Comparison of ENCODE assay signal across 9 cellular contexts in genomic region chr13:94968040-94968756, GRCh38.
A peak's percentile ranks its signal among the peaks of the same experiment; 100 is the strongest.
DNase-seq lines count a peak whose midpoint lies in the region; ATAC-seq, FAIRE-seq and TF ChIP-seq lines count a peak whose summit lies in the region.
"Had no signal": no experiment of that assay in that cellular context is flagged by ENCODE, and none has a peak within 500 bp of the region (broad histone marks: within the 10 kb centered on the region; RNA-seq: fewer than 3 reads in every experiment).

No MANE protein-coding gene starts in this region.

- peaks cover 4 to 36% (median 8%) of the 10 kb centered on the region in 4 donors for H3K27me3 ChIP-seq in pancreas

- H3K36me3 ChIP-seq in pancreas = no peaks in the 10 kb centered on the region

- H3K36me3 Mint-ChIP-seq in activated CD8-positive, alpha-beta memory T cell treated with anti-CD3 and anti-CD28 coated beads, Interleukin-2, amount 10 ng/mL, durations not matched to agents 7 days and 5 days = no peaks in the 10 kb centered on the region

- peak overlapping the region in 2 of 4 donors; percentile 27 to 39 for H3K4me3 ChIP-seq in pancreas

- FAIRE-seq in pancreas (lab: Jason Lieb, UNC) = no peak
- FAIRE-seq: G401.6 had no signal

- no peak for TF ChIP-seq CTCF in pancreas (IDR thresholded peaks at IDR 0.05)

- peaks cover 2% of the 10 kb centered on the region for H3K4me1 Mint-ChIP-seq in activated CD8-positive, alpha-beta memory T cell treated with anti-CD3 and anti-CD28 coated beads, Interleukin-2, amount 10 ng/mL, durations not matched to agents 7 days and 5 days

- H3K27ac ChIP-seq in pancreas = no peak overlapping the region

- H3K4me1 ChIP-seq in pancreas = no peaks in the 10 kb centered on the region

- no peaks in the 10 kb centered on the region for H3K9me3 ChIP-seq in pancreas

- intact Hi-C loops in pancreas (cut with DNase I) = no loop called here

- H3K4me3 Mint-ChIP-seq in activated CD8-positive, alpha-beta memory T cell treated with anti-CD3 and anti-CD28 coated beads, Interleukin-2, amount 10 ng/mL, durations not matched to agents 7 days and 5 days = no peak overlapping the region

- H3K27me3 Mint-ChIP-seq in activated CD8-positive, alpha-beta memory T cell treated with anti-CD3 and anti-CD28 coated beads, Interleukin-2, amount 10 ng/mL, durations not matched to agents 7 days and 5 days = peaks cover 66% of the 10 kb centered on the region

- H3K27ac Mint-ChIP-seq in activated CD8-positive, alpha-beta memory T cell treated with anti-CD3 and anti-CD28 coated beads, Interleukin-2, amount 10 ng/mL, durations not matched to agents 7 days and 5 days = no peak overlapping the region

- DNase-seq in activated CD8-positive, alpha-beta memory T cell treated with anti-CD3 and anti-CD28 coated beads, Interleukin-2, amount 10 ng/mL, durations not matched to agents 7 days and 5 days = no peak
- DNase-seq in activated CD8-positive, alpha-beta memory T cell treated with anti-CD3 and anti-CD28 coated beads, Interleukin-2, amount 50 U/mL, for 4 hours = no peak
- DNase-seq in NCI-H510A (lab: John Stamatoyannopoulos, UW) (peak; percentile 16), pancreas (peak in 2 of 6 donors; percentile 50 to 56), LoVo (ENCODE audit: low spot score) (no peak), ureter (ENCODE audit: low spot score) (no peak)
- DNase-seq in NK-92 treated with Interleukin-12 subunit alpha and Interleukin-12 subunit beta, amount 100 ng/mL, for 24 hours (lab: John Stamatoyannopoulos, UW) = no peak

- CTCF ChIA-PET in activated CD8-positive, alpha-beta memory T cell treated with anti-CD3 and anti-CD28 coated beads, Interleukin-2, amount 10 ng/mL, durations not matched to agents 7 days and 5 days (lab: Charles Lee) = interaction anchor here (1.4 kb wide), 1 partner anchor 20 kb away, joined by 3 read pairs; no protein-coding TSS in a partner anchor

- no peaks in the 10 kb centered on the region for H3K9me3 Mint-ChIP-seq in activated CD8-positive, alpha-beta memory T cell treated with anti-CD3 and anti-CD28 coated beads, Interleukin-2, amount 10 ng/mL, durations not matched to agents 7 days and 5 days (ENCODE audit: low read depth)

- peak; percentile 20 for ATAC-seq in activated CD8-positive, alpha-beta memory T cell treated with anti-CD3 and anti-CD28 coated beads, Interleukin-2, amount 10 ng/mL, durations not matched to agents 7 days and 5 days
- ATAC-seq in esophagus mucosa (peak; percentile 59), pancreas (peak in 3 of 4 donors; percentile 35 to 53 (median 40))

- WGBS in pancreas, 2 donors = 2 to 3% methylated on average over 44 to 56 of the region's 56 CpGs
